Comparison of ENCODE assay signal across 24 cellular contexts in the genomic region with DNA sequence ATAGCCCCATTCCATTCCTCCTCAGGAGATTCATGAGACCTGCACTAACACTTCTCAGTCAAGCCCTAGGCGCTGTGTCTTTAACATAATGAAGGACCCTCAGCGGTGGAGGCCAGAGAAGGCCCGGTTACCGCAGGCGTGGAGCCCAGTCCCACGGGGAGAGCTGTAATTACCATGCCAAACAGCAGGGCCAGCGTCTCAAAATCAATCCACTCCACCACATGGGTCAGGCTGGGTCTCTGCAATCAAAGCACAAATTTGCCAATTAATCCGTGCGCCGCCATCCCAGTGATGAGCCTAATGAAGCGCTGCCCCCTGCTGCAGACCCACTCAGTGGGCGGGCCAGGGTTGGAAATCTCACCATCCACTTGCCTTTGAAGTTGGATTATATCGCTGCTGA.
"Had no signal": no experiment of that assay in that cellular context is flagged by ENCODE, and none has a peak within 500 bp of the region (broad histone marks: within the 10 kb centered on the region; RNA-seq: fewer than 3 reads in every experiment).

No MANE protein-coding gene starts in this region.

- H3K4me1 Mint-ChIP-seq: activated B cell treated with CpG ODN at 0.5 μM for 24 hours; activated CD4-positive, alpha-beta T cell treated with anti-CD3 and anti-CD28 coated beads for 36 hours; stimulated activated naive B cell treated with anti-CD40 and anti-IgM and Interleukin-4, amounts not matched to agents 10 μg/mL and 1 μg/mL and 100 μg/mL, for 72 hours had no signal

- H3K4me3 Mint-ChIP-seq: activated B cell treated with CpG ODN at 0.5 μM for 24 hours; activated CD4-positive, alpha-beta memory T cell treated with anti-CD3 and anti-CD28 coated beads for 36 hours; activated CD4-positive, alpha-beta T cell treated with anti-CD3 and anti-CD28 coated beads for 36 hours; stimulated activated naive B cell treated with anti-CD40 and anti-IgM and Interleukin-4, amounts not matched to agents 10 μg/mL and 1 μg/mL and 100 μg/mL, for 72 hours; T-helper 1 cell treated with Interleukin-12 subunit alpha and Interleukin-12 subunit beta and Interleukin-4 antibody, amounts not matched to agents 30 μg/mL and 1 μg/mL, for 36 hours; type B pancreatic cell had no signal

- DNase-seq: activated B cell treated with CpG ODN at 0.5 μM for 24 hours; activated CD4-positive, alpha-beta memory T cell treated with anti-CD3 and anti-CD28 coated beads for 36 hours; activated CD4-positive, alpha-beta T cell treated with anti-CD3 and anti-CD28 coated beads for 36 hours; activated effector memory CD4-positive, alpha-beta T cell treated with anti-CD3 and anti-CD28 coated beads, Interleukin-2, amount 50 U/mL, for 16 hours; activated naive CD4-positive, alpha-beta T cell treated with anti-CD3 and anti-CD28 coated beads, Interleukin-2, amount 50 U/mL, for 16 hours; anterior cingulate cortex; brain microvascular endothelial cell; central memory CD4-positive, alpha-beta T cell; dermis blood vessel endothelial cell; effector CD8-positive, alpha-beta T cell; foreskin melanocyte; hippocampal formation; left colon; lower lobe of right lung; mesendoderm; naive B cell; sigmoid colon; stimulated activated CD4-positive, alpha-beta T cell treated with anti-CD3 and anti-CD28 coated beads, Interleukin-2, amount 100 ng/mL, for 48 hours; stimulated activated CD8-positive, alpha-beta memory T cell treated with anti-CD3 and anti-CD28 coated beads, Interleukin-4, amount 100 ng/mL, for 48 hours; stimulated activated naive B cell treated with anti-CD40 and anti-IgM and Interleukin-4, amounts not matched to agents 10 μg/mL and 1 μg/mL and 100 μg/mL, for 72 hours; T1000; testis had no signal

- H3K27ac Mint-ChIP-seq: activated B cell treated with CpG ODN at 0.5 μM for 24 hours; activated CD4-positive, alpha-beta memory T cell treated with anti-CD3 and anti-CD28 coated beads for 36 hours; activated CD4-positive, alpha-beta T cell treated with anti-CD3 and anti-CD28 coated beads for 36 hours; stimulated activated naive B cell treated with anti-CD40 and anti-IgM and Interleukin-4, amounts not matched to agents 10 μg/mL and 1 μg/mL and 100 μg/mL, for 72 hours; T-helper 1 cell treated with Interleukin-12 subunit alpha and Interleukin-12 subunit beta and Interleukin-4 antibody, amounts not matched to agents 30 μg/mL and 1 μg/mL, for 36 hours; type B pancreatic cell had no signal

- H3K9me3 Mint-ChIP-seq: activated B cell treated with CpG ODN at 0.5 μM for 24 hours; activated CD4-positive, alpha-beta memory T cell treated with anti-CD3 and anti-CD28 coated beads for 36 hours had no signal

- H3K36me3 Mint-ChIP-seq: activated CD4-positive, alpha-beta memory T cell treated with anti-CD3 and anti-CD28 coated beads for 36 hours; naive B cell; stimulated activated naive B cell treated with anti-CD40 and anti-IgM and Interleukin-4, amounts not matched to agents 10 μg/mL and 1 μg/mL and 100 μg/mL, for 72 hours; type B pancreatic cell had no signal

- H3K27me3 Mint-ChIP-seq: activated B cell treated with CpG ODN at 0.5 μM for 24 hours had no signal
